8 cellular contexts compared by ENCODE assay signal in the genomic region with DNA sequence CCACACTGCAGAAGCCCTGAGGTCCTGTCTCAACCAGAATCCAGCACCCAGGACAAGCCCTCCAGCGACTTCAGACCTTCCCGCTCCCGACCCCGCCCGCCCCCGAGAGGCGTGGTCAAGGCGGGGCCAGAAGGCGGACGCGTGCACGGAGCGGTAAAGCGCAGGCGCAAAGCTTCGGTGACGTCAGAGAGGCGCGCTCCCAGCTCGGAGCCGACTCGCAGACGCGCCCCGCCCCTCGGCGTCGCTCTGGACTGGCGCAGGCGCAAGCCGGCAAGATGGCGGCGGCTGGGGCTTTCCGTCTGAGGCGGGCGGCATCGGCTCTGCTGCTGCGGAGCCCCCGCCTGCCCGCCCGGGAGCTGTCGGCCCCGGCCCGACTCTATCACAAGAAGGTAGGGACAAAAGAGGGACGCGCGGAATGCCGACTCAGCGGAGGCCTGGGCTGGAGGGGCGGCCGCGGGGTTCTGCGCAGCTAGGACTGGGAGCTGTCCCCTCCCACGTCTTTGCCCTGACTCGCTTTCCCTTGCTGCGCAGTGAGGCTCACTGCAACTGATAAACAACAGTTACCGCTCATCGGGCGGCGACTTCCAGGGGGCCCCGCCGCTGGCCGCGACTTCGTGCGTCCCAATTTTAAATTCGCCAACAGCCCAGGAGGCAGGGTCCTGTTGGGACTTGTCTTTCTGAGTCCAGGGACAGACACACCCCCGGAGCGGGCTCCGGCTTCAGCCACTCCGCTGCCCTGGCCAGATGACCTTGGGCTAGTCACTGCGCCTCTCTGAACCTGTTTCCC. TPM values are rescaled to one million over a fixed set of nuclear protein-coding genes. Genes with fewer than 3 reads are reported as not detected.
DNase-seq lines count a peak whose midpoint lies in the region; ATAC-seq and TF ChIP-seq lines count a peak whose summit lies in the region.

A gene (plus strand): TSS at position 249 of the 787 bp plus-strand sequence. CDS start 27 bp downstream, at position 276.

- intact Hi-C loops in left ventricle myocardium superior (cut with micrococcal nuclease): loop anchor here (5.0 to 10.0 kb wide), 2 partner anchors 55 to 392 kb away; no protein-coding TSS in a partner anchor
- intact Hi-C loops in prostate gland (cut with DNase I): loop anchor here (2.0 to 5.0 kb wide), 3 partner anchors 240 to 530 kb away; a partner anchor contains a TSS

- DNase-seq in NCI-H187 treated with DMSO at 0.1 percent for 48 hours (lab: John Stamatoyannopoulos, UW): peak; percentile 90
- peak; percentile 96 to 99 (median 97) for DNase-seq in T-helper 2 cell
- peak; percentile 99 for DNase-seq in left ventricle myocardium superior
- DNase-seq in prostate gland (ENCODE audit: low spot score): peak; percentile 95
- peak; percentile 99 for DNase-seq in ureter (ENCODE audit: low spot score)

- H3K27ac ChIP-seq in angular gyrus (ENCODE audit: low read depth, low read length) (peak within 1 kb of the TSS; percentile 93), prostate gland (peak within 1 kb of the TSS; percentile 88)

- ATAC-seq in GM18505 (IDR thresholded peaks at IDR 0.05; ENCODE audit: unreplicated experiment): peak; percentile 64
- ATAC-seq in HG02970 (IDR thresholded peaks at IDR 0.05; ENCODE audit: low FRiP score, unreplicated experiment): peak; percentile 70
- peak; percentile 87 for ATAC-seq in left ventricle myocardium superior

- no peaks in the 10 kb centered on the region for H3K36me3 ChIP-seq in prostate gland

- WGBS in prostate gland: under 1% methylated on average over 44 of the region's 72 CpGs

- no peaks in the 10 kb centered on the region for H3K27me3 ChIP-seq in prostate gland (replicated peaks; ENCODE audit: insufficient read depth)

- TF ChIP-seq CTCF in prostate gland (IDR thresholded peaks at IDR 0.05): no peak

- TF ChIP-seq POLR2A in GM18505 (IDR thresholded peaks at IDR 0.05; ENCODE audit: borderline replicate concordance, extremely low read depth, insufficient read depth, insufficient read length) (peak; percentile 95), prostate gland (IDR thresholded peaks at IDR 0.05) (peak; percentile 93)

- H3K4me3 ChIP-seq in prostate gland: peak within 1 kb of the TSS; percentile 89 to 97

- no peaks in the 10 kb centered on the region for H3K4me1 ChIP-seq in prostate gland (replicated peaks)

- no peaks in the 10 kb centered on the region for H3K9me3 ChIP-seq in prostate gland

RNA-seq across cellular contexts. Expression of the gene that starts here (rescaled TPM):
- 468 TPM for total RNA-seq in left ventricle myocardium superior
- total RNA-seq in prostate gland: 100 to 1,000 TPM; 170 to 203 TPM
- 131 TPM for total RNA-seq in ureter

Comparison
In these comparisons a context has a peak if more than half of its experiments do, and no peak if none do; other contexts are left out.
1. Peak in every context shown above with its lines: DNase-seq, ATAC-seq, H3K4me3 ChIP-seq and H3K27ac ChIP-seq.